ENCODE assay signal across 9 cellular contexts in the genomic region with DNA sequence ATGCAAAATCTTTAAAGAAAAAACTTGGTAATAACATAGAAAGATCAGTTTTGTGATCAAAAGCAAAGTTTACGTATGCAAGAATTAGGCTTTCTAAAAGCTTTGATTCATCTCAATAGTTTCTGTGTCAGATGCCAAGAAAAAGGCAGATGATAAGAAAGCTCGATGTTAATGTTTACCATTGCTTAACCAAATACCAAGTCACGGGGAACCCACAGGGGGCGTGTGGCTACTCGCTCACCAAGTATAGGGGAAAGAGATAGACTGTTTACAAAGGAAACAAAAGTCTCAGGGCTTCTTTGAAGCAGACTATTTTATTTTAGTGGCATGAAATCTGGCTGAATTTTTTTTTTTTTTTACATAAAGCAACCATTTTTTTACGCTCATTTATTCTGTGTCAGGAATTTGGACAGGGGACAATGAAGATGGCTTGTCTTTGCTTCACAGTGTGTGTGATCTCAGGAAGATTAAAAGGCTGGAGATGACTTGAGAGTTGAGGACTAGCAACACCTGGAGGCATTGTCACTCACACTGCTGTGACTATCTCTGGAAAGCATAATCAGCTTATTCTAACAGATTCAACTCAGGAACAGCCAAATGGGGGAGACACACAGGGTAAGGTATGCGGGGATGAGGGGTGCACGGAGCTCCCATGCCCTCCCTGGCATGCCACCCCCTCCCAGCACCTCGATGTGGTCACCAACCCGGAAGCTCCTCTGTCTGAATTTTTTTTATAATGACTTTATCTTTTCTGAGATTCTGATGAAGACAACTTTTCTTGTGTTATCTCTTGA. TPM values are rescaled to one million over a fixed set of nuclear protein-coding genes. Genes with fewer than 3 reads are reported as not detected.
DNase-seq lines count a peak whose midpoint lies in the region; ATAC-seq and TF ChIP-seq lines count a peak whose summit lies in the region.
"Had no signal": no experiment of that assay in that cellular context is flagged by ENCODE, and none has a peak within 500 bp of the region (broad histone marks: within the 10 kb centered on the region; RNA-seq: fewer than 3 reads in every experiment).

No MANE protein-coding gene starts in this region.

- H3K4me2 ChIP-seq in MM.1S (ENCODE audit: low read depth, low read length) = no peak overlapping the region

- in situ Hi-C loops in astrocyte of the cerebellum (cut with HindIII; ENCODE audit: low sequenced_read_pairs) = no loop called here

- peak; percentile 14 for DNase-seq in A673 (ENCODE audit: low spot score)
- DNase-seq in HFFc6 = no peak
- DNase-seq in astrocyte of the cerebellum (ENCODE audit: low read depth) = peak; percentile 19
- peak; percentile 8 for DNase-seq in kidney glomerular epithelial cell (lab: John Stamatoyannopoulos, UW)
- DNase-seq in MM.1S = no peak

- peak; percentile 25; the same call in 1 of the 2 replicates for TF ChIP-seq CTCF in A673 (conservative IDR thresholded peaks at IDR 0.05; ENCODE audit: low read depth, low read length)
- peak; percentile 14; the same call in 1 of the 2 replicates for TF ChIP-seq CTCF in HFFc6 (IDR thresholded peaks at IDR 0.05)
- peak; percentile 49 for TF ChIP-seq CTCF in astrocyte of the cerebellum (IDR thresholded peaks at IDR 0.05; ENCODE audit: low read depth, low read length, missing control alignments)
- TF ChIP-seq CTCF in MM.1S (IDR thresholded peaks at IDR 0.05; ENCODE audit: low read length) = no peak

- no peaks in the 10 kb centered on the region for H3K79me2 ChIP-seq in MM.1S (ENCODE audit: low read length)

- H3K27me3 Mint-ChIP-seq in HFFc6 (ENCODE audit: insufficient read depth) = 0 out of 2 replicates have a peak, but pooled peaks cover 1% of the 10 kb centered on the region

- no peak overlapping the region for H3K4me3 Mint-ChIP-seq in HFFc6
- H3K4me3 Mint-ChIP-seq: activated T-helper 1 cell treated with anti-CD3 and anti-CD28 coated beads, Interleukin-12 subunit alpha, Interleukin-12 subunit beta, Interleukin-2, Interleukin-4 antibody, amounts not matched to agents 30 ng/mL and 10 ng/mL and 1 ng/mL, durations not matched to agents 14 hours and 24 hours and 36 hours had no signal

- H3K27ac ChIP-seq in A673 (ENCODE audit: low read depth, low read length, poor library complexity, severe bottlenecking) (no peak overlapping the region), MM.1S (ENCODE audit: low read length) (no peak overlapping the region)

- H3K4me3 ChIP-seq in A673 (ENCODE audit: low read depth, low read length, poor library complexity, severe bottlenecking) = no peak overlapping the region
- H3K4me3 ChIP-seq in astrocyte of the cerebellum (ENCODE audit: low read depth, low read length) = no peak overlapping the region
- no peak overlapping the region for H3K4me3 ChIP-seq in MM.1S (ENCODE audit: low read length)

- no peak overlapping the region for H3K27ac Mint-ChIP-seq in HFFc6
- H3K27ac Mint-ChIP-seq: activated T-helper 1 cell treated with anti-CD3 and anti-CD28 coated beads, Interleukin-12 subunit alpha, Interleukin-12 subunit beta, Interleukin-2, Interleukin-4 antibody, amounts not matched to agents 30 ng/mL and 10 ng/mL and 1 ng/mL, durations not matched to agents 14 hours and 24 hours and 36 hours had no signal

- CTCF ChIA-PET in A673 (lab: Charles Lee) = no interaction called here

- no peak overlapping the region for H2AFZ ChIP-seq in MM.1S (ENCODE audit: low read length)

- no peaks in the 10 kb centered on the region for H3K4me1 Mint-ChIP-seq in HFFc6 (ENCODE audit: low read depth)

- no peaks in the 10 kb centered on the region for H3F3A ChIP-seq in MM.1S (ENCODE audit: insufficient read depth, low read length)

- H4K20me1 ChIP-seq in MM.1S (ENCODE audit: insufficient read depth, low read length) = no peaks in the 10 kb centered on the region

- BruUV-seq in A673 (replicated peaks; lab: Mats Ljungman, UMichigan) = no TSS peak

- H3K9me2 ChIP-seq in MM.1S (replicated peaks; ENCODE audit: insufficient read depth, low read length) = no peaks in the 10 kb centered on the region

- no peaks in the 10 kb centered on the region for H3K9me3 Mint-ChIP-seq in HFFc6
- H3K9me3 Mint-ChIP-seq: activated T-helper 1 cell treated with anti-CD3 and anti-CD28 coated beads, Interleukin-12 subunit alpha, Interleukin-12 subunit beta, Interleukin-2, Interleukin-4 antibody, amounts not matched to agents 30 ng/mL and 10 ng/mL and 1 ng/mL, durations not matched to agents 14 hours and 24 hours and 36 hours had no signal

- ATAC-seq in HG03045 (IDR thresholded peaks at IDR 0.05; ENCODE audit: unreplicated experiment) (no peak), HG03442 (IDR thresholded peaks at IDR 0.05; ENCODE audit: unreplicated experiment) (no peak), GM18520 (IDR thresholded peaks at IDR 0.05; ENCODE audit: unreplicated experiment) (no peak)

- peaks cover 27% of the 10 kb centered on the region for H3K36me3 Mint-ChIP-seq in HFFc6 (ENCODE audit: low read depth)

- H3K36me3 ChIP-seq in A673 (ENCODE audit: insufficient read depth, low read length, poor library complexity, severe bottlenecking) = peaks cover 6% of the 10 kb centered on the region
- H3K36me3 ChIP-seq in MM.1S (replicated peaks; ENCODE audit: insufficient read depth, low read length) = no peaks in the 10 kb centered on the region

- no peak overlapping the region for H3K9ac ChIP-seq in MM.1S (ENCODE audit: low read length)

- no peaks in the 10 kb centered on the region for H3K4me1 ChIP-seq in A673 (ENCODE audit: insufficient read depth, low read length, poor library complexity, severe bottlenecking)
- no peaks in the 10 kb centered on the region for H3K4me1 ChIP-seq in MM.1S (ENCODE audit: low read length)

- intact Hi-C loops in A673 (cut with micrococcal nuclease; ENCODE audit: unreplicated experiment) = no loop called here

- POLR2A ChIA-PET in A673 (lab: Charles Lee; ENCODE audit: low non-redundant PET) = no interaction called here

- H3K27me3 ChIP-seq in A673 (replicated peaks; ENCODE audit: insufficient read depth, low read depth, low read length, poor library complexity) = no peaks in the 10 kb centered on the region
- H3K27me3 ChIP-seq in MM.1S (replicated peaks; ENCODE audit: insufficient read depth, low read length) = no peaks in the 10 kb centered on the region

- no peaks in the 10 kb centered on the region for H3K9me3 ChIP-seq in A673 (ENCODE audit: low read depth, low read length, poor library complexity, severe bottlenecking)
- H3K9me3 ChIP-seq in MM.1S (replicated peaks; ENCODE audit: insufficient read depth, low read length) = no peaks in the 10 kb centered on the region

RNA-seq across cellular contexts. Expression of a gene that starts 24.9 kb away (rescaled TPM):
- 12.7 and 18.4 TPM in 2 replicates for total RNA-seq in A673 (2021)
- total RNA-seq in HFFc6 (2021; fragmentation: NEBNext Ultra II Directional; extraction: Animal tissue kit (Norgen Biotek cat#: 25700)) = 10 to 100 TPM; 13.3 to 17.4 (median 15.6) TPM

Comparison
In these comparisons a context has a peak if more than half of its experiments do, and no peak if none do; other contexts are left out.
1. DNase-seq: peak in A673 (single experiment), astrocyte of the cerebellum (single experiment) and kidney glomerular epithelial cell (single experiment); none in HFFc6 (single experiment) and MM.1S (single experiment).